23 cellular contexts compared by ENCODE assay signal in genomic region chr5:31554552-31554951, GRCh38.
"Had no signal": no experiment of that assay in that cellular context is flagged by ENCODE, and none has a peak within 500 bp of the region (broad histone marks: within the 10 kb centered on the region; RNA-seq: fewer than 3 reads in every experiment).

No MANE protein-coding gene starts in this region.

- H3K4me1 Mint-ChIP-seq: naive B cell; nephron progenitor cell; stimulated activated memory B cell treated with anti-CD40 and anti-IgM and Interleukin-4, amounts not matched to agents 10 μg/mL and 1 μg/mL and 100 μg/mL, for 72 hours had no signal

- H3K4me3 ChIP-seq: dorsolateral prefrontal cortex, gastroesophageal sphincter, hepatocyte, lung, psoas muscle, right lobe of liver, tibial nerve, upper lobe of right lung, vagina had no signal

- H3K4me1 ChIP-seq: gastroesophageal sphincter, psoas muscle, right lobe of liver, tibial nerve, upper lobe of right lung, vagina had no signal

- FAIRE-seq: endometrium had no signal

- H3K79me2 ChIP-seq: hepatocyte had no signal

- H3K27ac ChIP-seq: dorsolateral prefrontal cortex, gastroesophageal sphincter, hepatocyte, psoas muscle, right lobe of liver, tibial nerve, upper lobe of right lung, vagina had no signal

- H3K27me3 Mint-ChIP-seq: naive B cell; stimulated activated memory B cell treated with anti-CD40 and anti-IgM and Interleukin-4, amounts not matched to agents 10 μg/mL and 1 μg/mL and 100 μg/mL, for 72 hours; stimulated activated naive CD8-positive, alpha-beta T cell treated with anti-CD3 and anti-CD28 coated beads, Interleukin-15, Interleukin-2, amounts not matched to agents 100 ng/mL and 50 ng/mL, for 24 hours had no signal

- H2AFZ ChIP-seq: hepatocyte had no signal

- DNase-seq: cortex of kidney; dorsolateral prefrontal cortex; effector memory CD4-positive, alpha-beta T cell; glutamatergic neuron; left colon; left ventricle myocardium superior; mesendoderm; naive B cell; nephron progenitor cell; psoas muscle; retina; right lobe of liver; stimulated activated CD4-positive, alpha-beta T cell treated with anti-CD3 and anti-CD28 coated beads, Interleukin-4, amount 100 ng/mL, for 24 hours; upper lobe of right lung had no signal

- H3K9me3 ChIP-seq: gastroesophageal sphincter, psoas muscle, right lobe of liver, tibial nerve, upper lobe of right lung, vagina had no signal

- H3K9me3 Mint-ChIP-seq: nephron progenitor cell; stimulated activated memory B cell treated with anti-CD40 and anti-IgM and Interleukin-4, amounts not matched to agents 10 μg/mL and 1 μg/mL and 100 μg/mL, for 72 hours had no signal

- H3K4me3 Mint-ChIP-seq: naive B cell; nephron progenitor cell; stimulated activated memory B cell treated with anti-CD40 and anti-IgM and Interleukin-4, amounts not matched to agents 10 μg/mL and 1 μg/mL and 100 μg/mL, for 72 hours; stimulated activated naive CD8-positive, alpha-beta T cell treated with anti-CD3 and anti-CD28 coated beads, Interleukin-15, Interleukin-2, amounts not matched to agents 100 ng/mL and 50 ng/mL, for 24 hours had no signal

- H3K27ac Mint-ChIP-seq: nephron progenitor cell; stimulated activated memory B cell treated with anti-CD40 and anti-IgM and Interleukin-4, amounts not matched to agents 10 μg/mL and 1 μg/mL and 100 μg/mL, for 72 hours; stimulated activated naive CD8-positive, alpha-beta T cell treated with anti-CD3 and anti-CD28 coated beads, Interleukin-15, Interleukin-2, amounts not matched to agents 100 ng/mL and 50 ng/mL, for 24 hours had no signal

- H3K4me2 ChIP-seq: hepatocyte had no signal

- ATAC-seq: esophagus mucosa; gastroesophageal sphincter; left colon; left ventricle myocardium superior; psoas muscle; right lobe of liver; stimulated activated memory B cell treated with anti-CD40 and anti-IgM and Interleukin-4, amounts not matched to agents 10 μg/mL and 1 μg/mL and 100 μg/mL, for 72 hours; upper lobe of right lung had no signal

- H3K27me3 ChIP-seq: dorsolateral prefrontal cortex, gastroesophageal sphincter, hepatocyte, right lobe of liver, tibial nerve, upper lobe of right lung, vagina had no signal
